In the genomic region with DNA sequence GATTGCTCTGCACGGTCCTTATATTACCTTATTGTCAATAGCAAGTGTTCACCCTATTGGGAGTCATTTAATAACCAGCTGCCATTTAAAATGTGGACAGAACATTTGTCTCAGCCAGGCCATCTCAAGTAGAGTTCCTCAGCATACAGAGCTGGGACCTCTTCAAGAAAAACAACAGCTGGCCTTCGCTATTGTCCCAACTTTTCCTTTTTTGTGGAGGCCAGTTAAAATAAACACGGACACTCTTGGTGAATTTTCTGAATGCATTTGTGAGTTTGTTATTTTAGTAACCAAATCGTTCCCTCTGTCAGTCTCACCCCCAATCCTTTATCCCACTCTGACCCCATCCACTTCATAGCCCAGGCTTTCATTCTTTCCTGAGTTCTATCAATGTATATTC, we compare ENCODE assay signal across 16 cellular contexts.
DNase-seq lines count a peak whose midpoint lies in the region; ATAC-seq and TF ChIP-seq lines count a peak whose summit lies in the region.
"Had no signal": no experiment of that assay in that cellular context is flagged by ENCODE, and none has a peak within 500 bp of the region (broad histone marks: within the 10 kb centered on the region; RNA-seq: fewer than 3 reads in every experiment).

No MANE protein-coding gene starts in this region.

- H3K4me3 Mint-ChIP-seq in nephron progenitor cell, result no peak overlapping the region
- H3K4me3 Mint-ChIP-seq: CD4-positive, alpha-beta memory T cell; GM23338; H9 had no signal

- peaks cover 17% of the 10 kb centered on the region for H3K4me1 Mint-ChIP-seq in nephron progenitor cell
- H3K4me1 Mint-ChIP-seq: CD4-positive, alpha-beta memory T cell had no signal

- 0 out of 2 replicates have a peak, but pooled peaks cover 3% of the 10 kb centered on the region for H3K9me3 ChIP-seq in SJCRH30 (replicated peaks)
- no peaks in the 10 kb centered on the region for H3K9me3 ChIP-seq in HAP-1

- no peaks in the 10 kb centered on the region for H3K9me3 Mint-ChIP-seq in nephron progenitor cell
- H3K9me3 Mint-ChIP-seq: GM23338, H9 had no signal

- H3K4me3 ChIP-seq in SJCRH30 (no peak overlapping the region), HAP-1 (no peak overlapping the region)
- H3K4me3 ChIP-seq: GM23338 had no signal

- H3K36me3 ChIP-seq in SJCRH30 (no peaks in the 10 kb centered on the region), HAP-1 (replicated peaks) (no peaks in the 10 kb centered on the region)

- peaks cover 3% of the 10 kb centered on the region for H3K27me3 Mint-ChIP-seq in nephron progenitor cell (ENCODE audit: low read depth, poor library complexity)
- H3K27me3 Mint-ChIP-seq: CD4-positive, alpha-beta memory T cell had no signal

- H3K4me1 ChIP-seq in SJCRH30 (peaks cover 43% of the 10 kb centered on the region), HAP-1 (no peaks in the 10 kb centered on the region)

- H3K27me3 ChIP-seq in SJCRH30 (no peaks in the 10 kb centered on the region), HAP-1 (ENCODE audit: low read depth) (no peaks in the 10 kb centered on the region)

- CTCF ChIA-PET in HEK293T (lab: Yijun Ruan, JAX), result no interaction called here

- H3K36me3 Mint-ChIP-seq in nephron progenitor cell (ENCODE audit: low read depth), result no peaks in the 10 kb centered on the region
- H3K36me3 Mint-ChIP-seq: CD4-positive, alpha-beta memory T cell had no signal

- in situ Hi-C loops in HAP-1 (cut with MboI; ENCODE audit: low sequenced_read_pairs), result no loop called here

- POLR2A ChIA-PET in HEK293T (lab: Yijun Ruan, JAX), result no interaction called here

- H3K27ac ChIP-seq in SJCRH30, result peak overlapping the region; percentile 68

- peak overlapping the region; percentile 4 for H3K27ac Mint-ChIP-seq in nephron progenitor cell
- H3K27ac Mint-ChIP-seq: CD4-positive, alpha-beta memory T cell; GM23338; H9 had no signal

- peak; percentile 76 to 94 for DNase-seq in SJCRH30
- peak; percentile 66 for DNase-seq in myocyte (ENCODE audit: low read depth)
- no peak for DNase-seq in nephron progenitor cell
- no peak for DNase-seq in NCI-H2196 (lab: John Stamatoyannopoulos, UW; ENCODE audit: unreplicated experiment)
- no peak for DNase-seq in HAP-1 (ENCODE audit: low spot score in 2 of 2)
- DNase-seq in HEK293T (ENCODE audit: extremely low spot score), result no peak
- DNase-seq: C1 segment of cervical spinal cord; Calu3; CD4-positive, alpha-beta memory T cell; COR-L47; DMS53; DMS79 treated with DMSO at 0.1 percent for 48 hours; GF-D8; H9 had no signal

- no peak for TF ChIP-seq CTCF in nephron progenitor cell (IDR thresholded peaks at IDR 0.05)

- ATAC-seq in HG03159 (IDR thresholded peaks at IDR 0.05; ENCODE audit: unreplicated experiment), result no peak
- ATAC-seq: GM23338 had no signal

TF ChIP-seq in HEK293T, 16 proteins besides CTCF, POLR2A, EP300 and RAD21:
- TF ChIP-seq, protein P1, sequence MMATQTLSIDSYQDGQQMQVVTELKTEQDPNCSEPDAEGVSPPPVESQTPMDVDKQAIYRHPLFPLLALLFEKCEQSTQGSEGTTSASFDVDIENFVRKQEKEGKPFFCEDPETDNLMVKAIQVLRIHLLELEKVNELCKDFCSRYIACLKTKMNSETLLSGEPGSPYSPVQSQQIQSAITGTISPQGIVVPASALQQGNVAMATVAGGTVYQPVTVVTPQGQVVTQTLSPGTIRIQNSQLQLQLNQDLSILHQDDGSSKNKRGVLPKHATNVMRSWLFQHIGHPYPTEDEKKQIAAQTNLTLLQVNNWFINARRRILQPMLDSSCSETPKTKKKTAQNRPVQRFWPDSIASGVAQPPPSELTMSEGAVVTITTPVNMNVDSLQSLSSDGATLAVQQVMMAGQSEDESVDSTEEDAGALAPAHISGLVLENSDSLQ (IDR thresholded peaks at IDR 0.05), result no peak
- TF ChIP-seq NFRKB (IDR thresholded peaks at IDR 0.05) (no peak), L3MBTL2 (conservative IDR thresholded peaks at IDR 0.05) (no peak), ELF4 (IDR thresholded peaks at IDR 0.05) (no peak), SUZ12 (IDR thresholded peaks at IDR 0.05) (no peak), FOXM1 (IDR thresholded peaks at IDR 0.05; ENCODE audit: borderline replicate concordance) (no peak), SP1 (IDR thresholded peaks at IDR 0.05) (no peak), FOXK2 (IDR thresholded peaks at IDR 0.05) (no peak), ZNF384 (IDR thresholded peaks at IDR 0.05) (no peak), BHLHE40 (IDR thresholded peaks at IDR 0.05; ENCODE audit: borderline replicate concordance) (no peak), HDGF (IDR thresholded peaks at IDR 0.05; ENCODE audit: borderline replicate concordance) (no peak), ARNT (IDR thresholded peaks at IDR 0.05) (no peak), FOXA1 (IDR thresholded peaks at IDR 0.05) (no peak), LEF1 (IDR thresholded peaks at IDR 0.05; ENCODE audit: borderline replicate concordance) (no peak), TARDBP (IDR thresholded peaks at IDR 0.05) (no peak)

Comparison
In these comparisons a context has a peak if more than half of its experiments do, and no peak if none do; other contexts are left out.
1. DNase-seq: peak in SJCRH30 (2 of 2) and myocyte (single experiment); none in nephron progenitor cell (single experiment), NCI-H2196 (single experiment), HAP-1 (0 of 2) and HEK293T (single experiment).